In genomic region chr9:129584136-129584535, GRCh38 we compare ENCODE assay signal across 8 cellular contexts. TPM values are rescaled to one million over a fixed set of nuclear protein-coding genes. Genes with fewer than 3 reads are reported as not detected.
A peak's percentile ranks its signal among the peaks of the same experiment; 100 is the strongest.
DNase-seq lines count a peak whose midpoint lies in the region; TF ChIP-seq lines count a peak whose summit lies in the region.

No MANE protein-coding gene starts in this region.

- TF ChIP-seq CTCF in left ventricle myocardium inferior (IDR thresholded peaks at IDR 0.05; ENCODE audit: borderline replicate concordance) (no peak), sigmoid colon (IDR thresholded peaks at IDR 0.05) (no peak)

- H3K4me3 ChIP-seq in SK-N-MC (0 out of 2 replicates have a peak overlapping the region, but pooled peaks have one; percentile 23), adipocyte (ENCODE audit: low read length) (no peak overlapping the region), left ventricle myocardium inferior (no peak overlapping the region), sigmoid colon (no peak overlapping the region)

- intact Hi-C loops in left ventricle myocardium inferior (cut with micrococcal nuclease) (no loop called here), sigmoid colon (cut with DNase I) (no loop called here)

- H3K9me3 ChIP-seq in SK-N-MC (ENCODE audit: low read depth, low read length) (no peaks in the 10 kb centered on the region), adipocyte (ENCODE audit: control insufficient read depth, low read length) (no peaks in the 10 kb centered on the region), left ventricle myocardium inferior (replicated peaks) (no peaks in the 10 kb centered on the region), sigmoid colon (no peaks in the 10 kb centered on the region)

- peak overlapping the region; percentile 93 for H3K27ac ChIP-seq in SK-N-MC
- H3K27ac ChIP-seq in left ventricle myocardium inferior (replicated peaks) = peak overlapping the region; percentile 47
- peak overlapping the region in 2 of 4 donors; percentile 12 to 25 for H3K27ac ChIP-seq in sigmoid colon

- TF ChIP-seq POLR2A in sigmoid colon (IDR thresholded peaks at IDR 0.05) = no peak

- no peaks in the 10 kb centered on the region for H3K27me3 ChIP-seq in adipocyte (replicated peaks; ENCODE audit: control insufficient read depth, insufficient read depth, low read length)
- H3K27me3 ChIP-seq in left ventricle myocardium inferior (ENCODE audit: low read depth) = no peaks in the 10 kb centered on the region
- no peaks in the 10 kb centered on the region for H3K27me3 ChIP-seq in sigmoid colon

- H3K36me3 ChIP-seq in SK-N-MC (ENCODE audit: insufficient read depth, low read length) = no peaks in the 10 kb centered on the region
- H3K36me3 ChIP-seq in adipocyte (ENCODE audit: control insufficient read depth, insufficient read depth, low read length, severe bottlenecking) = no peaks in the 10 kb centered on the region
- H3K36me3 ChIP-seq in left ventricle myocardium inferior = no peaks in the 10 kb centered on the region
- H3K36me3 ChIP-seq in sigmoid colon = no peaks in the 10 kb centered on the region

- DNase-seq in NCI-H1092 treated with DMSO at 0.1 percent for 48 hours (lab: John Stamatoyannopoulos, UW) (peak; percentile 26), NCI-H1092 (lab: John Stamatoyannopoulos, UW) (no peak), HS-5 (ENCODE audit: low read depth) (peak; percentile 32), SK-N-MC (ENCODE audit: low read depth, low spot score) (peak; percentile 79), adipocyte (ENCODE audit: low read depth) (peak; percentile 87), left ventricle myocardium inferior (peak; percentile 50), sigmoid colon (peak; percentile 85), NCI-H345 (lab: John Stamatoyannopoulos, UW) (no peak)

- H3K4me1 ChIP-seq in adipocyte (ENCODE audit: control insufficient read depth, insufficient read depth, low read length) (peaks cover 5% of the 10 kb centered on the region), left ventricle myocardium inferior (peaks cover 3% of the 10 kb centered on the region), sigmoid colon (peaks cover 0 to 4% (median 0%) of the 10 kb centered on the region in 4 donors)

- TF ChIP-seq EP300 in sigmoid colon (IDR thresholded peaks at IDR 0.05) = no peak

- WGBS in sigmoid colon, 2 donors = 88 to 91% methylated on average over 1 of the region's 1 CpG

- peak overlapping the region; percentile 55 for H3K9ac ChIP-seq in SK-N-MC (ENCODE audit: insufficient read length)
- no peak overlapping the region for H3K9ac ChIP-seq in adipocyte (ENCODE audit: low read length)

RNA-seq across cellular contexts. Expression of gene C9orf50, which starts 36.8 kb away (rescaled TPM):
- total RNA-seq in left ventricle myocardium inferior (not detected), sigmoid colon (1 to 10 TPM in 1 of 4 donors, under 1 TPM in 1, not detected in 2; 0.82 to 1.2 TPM)
- under 1 TPM in 1 of 3 donors, not detected in 2; 0.03 TPM for polyA plus RNA-seq in sigmoid colon

RNA-seq across cellular contexts. Expression of gene NTMT1, which starts 41.8 kb away (rescaled TPM):
- total RNA-seq in left ventricle myocardium inferior = 63.4 TPM
- total RNA-seq in sigmoid colon = 10 to 100 TPM in 3 of 4 donors, 1 to 10 TPM in 1; 5.8 to 22.5 (median 16.9) TPM
- polyA plus RNA-seq in sigmoid colon = 10 to 100 TPM; 25.8 to 49.3 (median 27.5) TPM

RNA-seq across cellular contexts. Expression of gene ASB6, which starts 57.8 kb away (rescaled TPM):
- total RNA-seq in left ventricle myocardium inferior (9.0 TPM), sigmoid colon (10 to 100 TPM in 2 of 4 donors, 1 to 10 TPM in 2; 8.9 to 10.3 (median 9.8) TPM)
- polyA plus RNA-seq in sigmoid colon = 10 to 100 TPM in 1 of 3 donors, 1 to 10 TPM in 2; 8.4 to 20.8 (median 9.7) TPM

Comparison
In these comparisons a context has a peak if more than half of its experiments do, and no peak if none do; other contexts are left out.
1. DNase-seq: peak in NCI-H1092 treated with DMSO at 0.1 percent for 48 hours (single experiment), HS-5 (single experiment), SK-N-MC (single experiment), adipocyte (single experiment), left ventricle myocardium inferior (single experiment) and sigmoid colon (single experiment); none in NCI-H1092 (single experiment) and NCI-H345 (single experiment).